In genomic region chr7:34240450-34240849, GRCh38 we compare ENCODE assay signal across 16 cellular contexts.
"Had no signal": no experiment of that assay in that cellular context is flagged by ENCODE, and none has a peak within 500 bp of the region (broad histone marks: within the 10 kb centered on the region; RNA-seq: fewer than 3 reads in every experiment).

No MANE protein-coding gene starts in this region.

- H3K27ac ChIP-seq: coronary artery, gastrocnemius medialis, heart right ventricle, skin epidermis, thyroid gland, uterus had no signal

- H3K36me3 ChIP-seq: gastrocnemius medialis, heart right ventricle, thyroid gland, uterus had no signal

- H3K9me3 ChIP-seq: gastrocnemius medialis, heart right ventricle, mucosa of descending colon, thyroid gland, uterus had no signal

- H3K4me3 ChIP-seq: coronary artery, gastrocnemius medialis, heart right ventricle, mucosa of descending colon, skin epidermis, thyroid gland, uterus had no signal

- H3K27me3 ChIP-seq: gastrocnemius medialis, thyroid gland, uterus had no signal

- DNase-seq: effector CD4-positive, alpha-beta T cell; endodermal cell; erythroblast; gastrocnemius medialis; heart right ventricle; hypothalamus; kidney glomerular epithelial cell; mammary epithelial cell; mucosa of descending colon; naive thymus-derived CD8-positive, alpha-beta T cell; posterior cingulate gyrus; stimulated activated naive CD4-positive, alpha-beta T cell treated with Interleukin-2 at 50 U/mL for 16 hours; thyroid gland; uterus had no signal

- H3K4me1 ChIP-seq: gastrocnemius medialis, heart right ventricle, thyroid gland, uterus had no signal
